10 cellular contexts compared by ENCODE assay signal in the genomic region with DNA sequence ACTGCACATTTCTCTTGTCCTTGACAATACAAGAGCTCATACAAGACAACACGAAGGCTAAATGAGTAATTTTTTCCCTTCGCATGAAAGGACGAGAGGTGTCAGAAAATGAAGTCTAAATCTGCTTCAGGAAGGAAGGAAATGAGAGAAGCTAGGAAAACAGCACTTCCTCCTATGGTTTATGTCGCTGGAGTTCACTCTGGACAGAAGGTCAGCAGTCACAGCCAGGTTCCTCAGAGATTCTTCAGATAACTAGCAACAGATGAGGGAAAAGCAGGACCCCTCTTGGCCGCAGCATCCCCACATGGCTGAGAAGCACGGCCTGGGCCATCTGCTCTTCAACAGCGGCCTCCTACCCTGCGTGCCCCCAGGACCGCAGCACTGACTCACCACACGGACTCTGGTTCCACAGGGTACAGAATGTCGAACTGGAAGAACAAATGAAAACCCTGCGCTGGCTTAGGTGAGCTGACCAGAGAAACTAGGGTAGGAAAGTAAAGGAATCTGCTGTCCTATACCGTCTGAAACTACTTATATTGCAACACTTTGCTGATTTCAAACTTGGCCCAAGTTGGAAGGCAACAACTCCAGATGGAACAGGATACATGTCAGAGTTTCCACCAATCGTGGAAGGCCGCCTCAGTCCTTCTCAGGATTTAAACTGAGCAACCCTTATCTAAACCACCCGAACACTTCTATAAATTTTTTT. TPM values are rescaled to one million over a fixed set of nuclear protein-coding genes. Genes with fewer than 3 reads are reported as not detected.
DNase-seq lines count a peak whose midpoint lies in the region; ATAC-seq, FAIRE-seq and TF ChIP-seq lines count a peak whose summit lies in the region.
"Had no signal": no experiment of that assay in that cellular context is flagged by ENCODE, and none has a peak within 500 bp of the region (broad histone marks: within the 10 kb centered on the region; RNA-seq: fewer than 3 reads in every experiment).

No MANE protein-coding gene starts in this region.

- no peak for TF ChIP-seq CTCF in HFFc6 (IDR thresholded peaks at IDR 0.05)
- TF ChIP-seq CTCF in breast epithelium (IDR thresholded peaks at IDR 0.05), result no peak
- no peak for TF ChIP-seq CTCF in HepG2 (CRISPR knock-in tag; IDR thresholded peaks at IDR 0.05)
- no peak for TF ChIP-seq CTCF in thyroid gland (IDR thresholded peaks at IDR 0.05)

- H3K4me1 ChIP-seq in breast epithelium (no peaks in the 10 kb centered on the region), HepG2 (ENCODE audit: insufficient read depth, low read length) (peaks cover 16% of the 10 kb centered on the region), thyroid gland (peaks cover 7 to 28% of the 10 kb centered on the region in 2 donors)

- FAIRE-seq in HepG2 (lab: Jason Lieb, UNC), result peak; percentile 32
- FAIRE-seq: frontal cortex, H1 had no signal

- POLR2A ChIA-PET in HepG2 (lab: Yijun Ruan, JAX), result interaction anchor here (0.7 kb wide), 1 partner anchor 53 kb away, joined by 3 read pairs; no protein-coding TSS in a partner anchor
- POLR2A ChIA-PET in activated CD8-positive, alpha-beta T cell treated with anti-CD3 and anti-CD28 coated beads, Interleukin-2, amount 10 ng/mL, durations not matched to agents 7 days and 5 days (lab: Charles Lee), result interaction anchor here (0.6 to 0.7 kb wide), 2 partner anchors 9 to 25 kb away, joined by 3 to 5 read pairs; no protein-coding TSS in a partner anchor

- WGBS in HepG2 (ENCODE audit: low lambda C conversion rate), result 72% methylated on average over 16 of the region's 16 CpGs
- 66 to 76% methylated on average over 16 of the region's 16 CpGs for WGBS in thyroid gland, 2 donors

- H3K4me2 ChIP-seq in HepG2 (ENCODE audit: low read depth, low read length), result peak overlapping the region; percentile 13; the same call in 1 of the 2 replicates

- DNase-seq in HFFc6, result peak; percentile 84
- DNase-seq in breast epithelium (ENCODE audit: low spot score in 2 of 2), result no peak
- DNase-seq in HepG2 (ENCODE audit: low spot score), result peak; percentile 38
- DNase-seq in thyroid gland, result no peak
- no peak for DNase-seq in KBM-7
- DNase-seq in activated CD8-positive, alpha-beta T cell treated with anti-CD3 and anti-CD28 coated beads, Interleukin-2, amount 10 ng/mL, durations not matched to agents 7 days and 5 days, result no peak
- no peak for DNase-seq in stimulated activated CD8-positive, alpha-beta memory T cell treated with anti-CD3 and anti-CD28 coated beads, Interleukin-4, amount 100 ng/mL, for 48 hours

- H3K36me3 ChIP-seq in breast epithelium (no peaks in the 10 kb centered on the region), HepG2 (replicated peaks in 1 of 2; ENCODE audit: control insufficient read depth in 1 of 2, insufficient read depth in 2 of 2, low read length in 2 of 2) (no peaks in the 10 kb centered on the region), thyroid gland (no peaks in the 10 kb centered on the region)

- H3K27ac Mint-ChIP-seq in HFFc6, result peak overlapping the region; percentile 95
- no peak overlapping the region for H3K27ac Mint-ChIP-seq in activated CD8-positive, alpha-beta T cell treated with anti-CD3 and anti-CD28 coated beads, Interleukin-2, amount 10 ng/mL, durations not matched to agents 7 days and 5 days

- BruUV-seq in HepG2 (replicated peaks; lab: Mats Ljungman, UMichigan), result no TSS peak

- TF ChIP-seq RAD21 in HepG2 (CRISPR knock-in tag; IDR thresholded peaks at IDR 0.05), result no peak

- TF ChIP-seq POLR2A in breast epithelium (IDR thresholded peaks at IDR 0.05), result no peak
- TF ChIP-seq POLR2A in HepG2 (IDR thresholded peaks at IDR 0.05; ENCODE audit: insufficient read depth in 1 of 2, low read depth in 2 of 2, low read length in 2 of 2), result no peak
- TF ChIP-seq POLR2A in thyroid gland (IDR thresholded peaks at IDR 0.05), result no peak

- TF ChIP-seq EP300 in HepG2 (IDR thresholded peaks at IDR 0.05; ENCODE audit: low read depth in 2 of 2, low read length in 2 of 2) (no peak), HepG2 (CRISPR knock-in tag; IDR thresholded peaks at IDR 0.05; ENCODE audit: borderline replicate concordance) (no peak)

- H3K9me3 Mint-ChIP-seq in HFFc6, result no peaks in the 10 kb centered on the region
- no peaks in the 10 kb centered on the region for H3K9me3 Mint-ChIP-seq in activated CD8-positive, alpha-beta T cell treated with anti-CD3 and anti-CD28 coated beads, Interleukin-2, amount 10 ng/mL, durations not matched to agents 7 days and 5 days (ENCODE audit: insufficient read depth)

- no peaks in the 10 kb centered on the region for H3K9me3 ChIP-seq in breast epithelium
- no peaks in the 10 kb centered on the region for H3K9me3 ChIP-seq in HepG2 (ENCODE audit: low read length)
- no peaks in the 10 kb centered on the region for H3K9me3 ChIP-seq in thyroid gland

- H3K27ac ChIP-seq in breast epithelium, result peak overlapping the region; percentile 71 to 85
- no peak overlapping the region for H3K27ac ChIP-seq in HepG2 (ENCODE audit: extremely low read length, insufficient read depth, low read length)
- H3K27ac ChIP-seq in thyroid gland, result peak overlapping the region in 2 of 3 donors; percentile 58 to 69

- peaks cover 37% of the 10 kb centered on the region for H3K36me3 Mint-ChIP-seq in HFFc6 (ENCODE audit: low read depth)
- H3K36me3 Mint-ChIP-seq in activated CD8-positive, alpha-beta T cell treated with anti-CD3 and anti-CD28 coated beads, Interleukin-2, amount 10 ng/mL, durations not matched to agents 7 days and 5 days (ENCODE audit: low read depth), result no peaks in the 10 kb centered on the region

- no peaks in the 10 kb centered on the region for H3K79me2 ChIP-seq in HepG2 (ENCODE audit: insufficient read depth, low read length)

- ATAC-seq in HepG2 (peak; percentile 96), HG03196 (IDR thresholded peaks at IDR 0.05; ENCODE audit: unreplicated experiment) (no peak)
- ATAC-seq in activated CD8-positive, alpha-beta T cell treated with anti-CD3 and anti-CD28 coated beads, Interleukin-2, amount 10 ng/mL, durations not matched to agents 7 days and 5 days, result no peak

- in situ Hi-C loops in HepG2 (cut with HindIII; ENCODE audit: extremely low pct_ligation_motif_present, low pct_unique_long_range_greater_than_20kb), result no loop called here
- in situ Hi-C loops in KBM-7 (cut with MboI; ENCODE audit: low pct_unique_long_range_greater_than_20kb, low sequenced_read_pairs), result no loop called here

- H3K27me3 Mint-ChIP-seq in HFFc6 (ENCODE audit: insufficient read depth), result no peaks in the 10 kb centered on the region; the same call in none of the 2 replicates
- no peaks in the 10 kb centered on the region for H3K27me3 Mint-ChIP-seq in activated CD8-positive, alpha-beta T cell treated with anti-CD3 and anti-CD28 coated beads, Interleukin-2, amount 10 ng/mL, durations not matched to agents 7 days and 5 days (ENCODE audit: low read depth)

- CTCF ChIA-PET in HepG2 (lab: Yijun Ruan, JAX; ENCODE audit: low intra/inter-chr PET ratio, low total read pairs), result no interaction called here
- CTCF ChIA-PET in activated CD8-positive, alpha-beta T cell treated with anti-CD3 and anti-CD28 coated beads, Interleukin-2, amount 10 ng/mL, durations not matched to agents 7 days and 5 days (lab: Charles Lee), result interaction anchor here (0.7 to 1.7 kb wide), 3 partner anchors 26 to 62 kb away, joined by 3 read pairs; a partner anchor contains a TSS

- no peak overlapping the region for H2AFZ ChIP-seq in HepG2 (ENCODE audit: low read length)

- H3K27me3 ChIP-seq in breast epithelium (no peaks in the 10 kb centered on the region), HepG2 (ENCODE audit: control insufficient read depth in 1 of 2, insufficient read depth in 2 of 2, low read length in 2 of 2) (no peaks in the 10 kb centered on the region), thyroid gland (no peaks in the 10 kb centered on the region)

- H3K4me3 ChIP-seq in breast epithelium (peak overlapping the region in 1 of 3 donors; percentile 8), HepG2 (replicated peaks in 1 of 3; ENCODE audit: insufficient read depth in 1 of 3, low read depth in 2 of 3, low read length in 3 of 3) (no peak overlapping the region), thyroid gland (replicated peaks in 1 of 3) (no peak overlapping the region)

- peak overlapping the region; percentile 78 for H3K4me3 Mint-ChIP-seq in HFFc6
- no peak overlapping the region for H3K4me3 Mint-ChIP-seq in activated CD8-positive, alpha-beta T cell treated with anti-CD3 and anti-CD28 coated beads, Interleukin-2, amount 10 ng/mL, durations not matched to agents 7 days and 5 days

- intact Hi-C loops in breast epithelium (cut with DNase I; ENCODE audit: low total_unique reads), result no loop called here
- intact Hi-C loops in HepG2 (cut with micrococcal nuclease; ENCODE audit: unreplicated experiment), result no loop called here
- intact Hi-C loops in thyroid gland (cut with DNase I), result no loop called here

- H4K20me1 ChIP-seq in HepG2 (ENCODE audit: insufficient read depth, low read length), result no peaks in the 10 kb centered on the region

- peaks cover 79% of the 10 kb centered on the region for H3K4me1 Mint-ChIP-seq in HFFc6 (ENCODE audit: low read depth)
- peaks cover 7% of the 10 kb centered on the region for H3K4me1 Mint-ChIP-seq in activated CD8-positive, alpha-beta T cell treated with anti-CD3 and anti-CD28 coated beads, Interleukin-2, amount 10 ng/mL, durations not matched to agents 7 days and 5 days (ENCODE audit: low read depth)

- H3K9ac ChIP-seq in HepG2 (ENCODE audit: insufficient read depth, low read depth, low read length), result no peak overlapping the region

RNA-seq across cellular contexts. Expression of a gene that starts 26.3 kb away (rescaled TPM):
- 10 to 100 TPM; 24.9 to 44.7 (median 28.6) TPM for total RNA-seq in HFFc6 (2021; fragmentation: NEBNext Ultra II Directional; extraction: Animal tissue kit (Norgen Biotek cat#: 25700))
- total RNA-seq in breast epithelium (10 to 100 TPM; 15.1 to 20.6 (median 15.5) TPM), HepG2 (2016; rRNA removed; fragmentation: Illumina TruSeq; extraction: Trizol) (6.3 and 6.4 TPM in 2 replicates), thyroid gland (10 to 100 TPM; 11.7 to 17.4 (median 13.4) TPM)
- total RNA-seq in HepG2 (2016; cell fraction: cytosol; rRNA removed; fragmentation: Illumina TruSeq; extraction: Trizol; ENCODE audit: low read depth), result 1.2 and 1.4 TPM in 2 replicates
- total RNA-seq in HepG2 (2016; cell fraction: insoluble cytoplasmic fraction; rRNA removed; fragmentation: Illumina TruSeq; extraction: Trizol), result 5.7 and 6.1 TPM in 2 replicates
- 2.3 and 2.6 TPM in 2 replicates for total RNA-seq in HepG2 (2016; cell fraction: membrane; rRNA removed; fragmentation: Illumina TruSeq; extraction: Trizol)
- 7.8 and 9.5 TPM in 2 replicates for total RNA-seq in HepG2 (2016; cell fraction: nucleus; rRNA removed; fragmentation: Illumina TruSeq; extraction: Trizol)
- polyA plus RNA-seq in HepG2 (2011; rRNA removed), result 3.6 and 4.2 TPM in 2 replicates
- 2.7 and 4.5 TPM in 2 replicates for polyA plus RNA-seq in HepG2 (2011; cell fraction: cytosol; rRNA removed)
- 4.6 and 5.9 TPM in 2 replicates for polyA plus RNA-seq in HepG2 (2011; cell fraction: nucleus; rRNA removed)
- 5.1 and 5.3 TPM in 2 replicates for polyA plus RNA-seq in HepG2 (2012)
- polyA plus RNA-seq in HepG2 (2016; cell fraction: cytosol; fragmentation: Illumina TruSeq; extraction: Trizol; ENCODE audit: low read depth), result 0.75 and 0.78 TPM in 2 replicates
- 4.8 and 6.1 TPM in 2 replicates for polyA plus RNA-seq in HepG2 (2016; cell fraction: insoluble cytoplasmic fraction; fragmentation: Illumina TruSeq; extraction: Trizol; ENCODE audit: low read depth)
- 1.7 and 1.9 TPM in 2 replicates for polyA plus RNA-seq in HepG2 (2016; cell fraction: membrane; fragmentation: Illumina TruSeq; extraction: Trizol; ENCODE audit: low read depth)
- 10.6 and 11.3 TPM in 2 replicates for polyA plus RNA-seq in HepG2 (2016; cell fraction: nucleus; fragmentation: Illumina TruSeq; extraction: Trizol; ENCODE audit: insufficient read depth, low read depth)
- 4.2 and 6.7 TPM in 2 replicates for polyA minus RNA-seq in HepG2 (2011; rRNA and poly(A)+ RNA removed; ENCODE audit: low replicate concordance)
- polyA minus RNA-seq in HepG2 (2011; cell fraction: cytosol; rRNA and poly(A)+ RNA removed), result 4.3 and 4.8 TPM in 2 replicates
- polyA minus RNA-seq in HepG2 (2011; cell fraction: nucleus; rRNA and poly(A)+ RNA removed), result 9.8 and 12.7 TPM in 2 replicates
- 1 to 10 TPM; 4.1 to 4.4 TPM for total RNA-seq in activated CD8-positive, alpha-beta T cell treated with anti-CD3 and anti-CD28 coated beads, Interleukin-2, amount 10 ng/mL, durations not matched to agents 7 days and 5 days

Comparison
In these comparisons a context has a peak if more than half of its experiments do, and no peak if none do; other contexts are left out.
1. DNase-seq: peak in HFFc6 (single experiment) and HepG2 (single experiment); none in breast epithelium (0 of 2), thyroid gland (0 of 2), KBM-7 (single experiment), activated CD8-positive, alpha-beta T cell treated with anti-CD3 and anti-CD28 coated beads, Interleukin-2, amount 10 ng/mL, durations not matched to agents 7 days and 5 days (single experiment) and stimulated activated CD8-positive, alpha-beta memory T cell treated with anti-CD3 and anti-CD28 coated beads, Interleukin-4, amount 100 ng/mL, for 48 hours (single experiment).